21 cellular contexts compared by ENCODE assay signal in the genomic region with DNA sequence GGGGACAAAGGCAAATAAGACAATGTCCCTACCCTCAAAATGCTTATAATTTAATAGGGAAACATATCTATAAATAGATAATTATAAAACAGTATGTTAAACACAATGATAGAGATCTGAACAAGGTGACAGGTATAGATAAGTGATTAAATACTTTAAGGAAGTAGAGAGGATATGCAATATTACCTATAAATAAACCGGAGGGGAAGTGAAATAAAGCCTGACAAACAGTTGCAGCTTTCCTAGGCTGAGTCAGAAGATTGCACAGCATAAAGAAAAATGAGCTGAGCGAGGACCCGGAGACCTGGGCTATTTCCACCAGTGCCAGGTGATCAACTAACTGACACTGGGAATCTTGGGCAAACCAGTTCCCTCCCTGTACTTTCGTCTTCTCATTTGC. TPM values are rescaled to one million over a fixed set of nuclear protein-coding genes. Genes with fewer than 3 reads are reported as not detected.
"Had no signal": no experiment of that assay in that cellular context is flagged by ENCODE, and none has a peak within 500 bp of the region (broad histone marks: within the 10 kb centered on the region; RNA-seq: fewer than 3 reads in every experiment).

No MANE protein-coding gene starts in this region.

- H3K27me3 ChIP-seq: pancreas, right lobe of liver, upper lobe of right lung had no signal

- H3K27ac Mint-ChIP-seq: activated naive CD8-positive, alpha-beta T cell treated with anti-CD3 and anti-CD28 coated beads for 36 hours; dendritic cell treated with granulocyte-macrophage colony-stimulating factor and Interleukin-4, amounts not matched to agents 40 ng/mL and 50 ng/mL, for 4 days; stimulated activated effector memory CD8-positive, alpha-beta T cell treated with anti-CD3 and anti-CD28 coated beads, Interleukin-12 subunit alpha, Interleukin-12 subunit beta, amount 100 ng/mL, for 72 hours had no signal

- H3K4me1 ChIP-seq: right lobe of liver had no signal

- H3K4me3 Mint-ChIP-seq: activated naive CD8-positive, alpha-beta T cell treated with anti-CD3 and anti-CD28 coated beads for 36 hours; dendritic cell treated with granulocyte-macrophage colony-stimulating factor and Interleukin-4, amounts not matched to agents 40 ng/mL and 50 ng/mL, for 4 days; naive thymus-derived CD8-positive, alpha-beta T cell; stimulated activated effector memory CD8-positive, alpha-beta T cell treated with anti-CD3 and anti-CD28 coated beads, Interleukin-12 subunit alpha, Interleukin-12 subunit beta, amount 100 ng/mL, for 72 hours had no signal

- H3K36me3 Mint-ChIP-seq: activated naive CD8-positive, alpha-beta T cell treated with anti-CD3 and anti-CD28 coated beads for 36 hours; naive thymus-derived CD8-positive, alpha-beta T cell; stimulated activated effector memory CD8-positive, alpha-beta T cell treated with anti-CD3 and anti-CD28 coated beads, Interleukin-12 subunit alpha, Interleukin-12 subunit beta, amount 100 ng/mL, for 72 hours had no signal

- FAIRE-seq: endothelial cell of umbilical vein, pancreas, small intestine had no signal

- H3K36me3 ChIP-seq: cardiac muscle cell, esophagus squamous epithelium, pancreas, right lobe of liver, thoracic aorta, upper lobe of right lung had no signal

- H3K4me3 ChIP-seq: cardiac muscle cell, esophagus squamous epithelium, pancreas, right lobe of liver, thoracic aorta, upper lobe of right lung had no signal

- ATAC-seq: naive thymus-derived CD8-positive, alpha-beta T cell; pancreas; right lobe of liver; stimulated activated effector memory CD8-positive, alpha-beta T cell treated with anti-CD3 and anti-CD28 coated beads, Interleukin-12 subunit alpha, Interleukin-12 subunit beta, amount 100 ng/mL, for 72 hours; upper lobe of right lung had no signal

- H3K9me3 Mint-ChIP-seq: activated naive CD8-positive, alpha-beta T cell treated with anti-CD3 and anti-CD28 coated beads for 36 hours; dendritic cell treated with granulocyte-macrophage colony-stimulating factor and Interleukin-4, amounts not matched to agents 40 ng/mL and 50 ng/mL, for 4 days; naive thymus-derived CD8-positive, alpha-beta T cell; stimulated activated effector memory CD8-positive, alpha-beta T cell treated with anti-CD3 and anti-CD28 coated beads, Interleukin-12 subunit alpha, Interleukin-12 subunit beta, amount 100 ng/mL, for 72 hours had no signal

- H3K27ac ChIP-seq: cardiac muscle cell, esophagus squamous epithelium, pancreas, right lobe of liver, thoracic aorta, upper lobe of right lung had no signal

- H3K9me3 ChIP-seq: esophagus squamous epithelium, pancreas, right lobe of liver, thoracic aorta, upper lobe of right lung had no signal

- DNase-seq: activated CD4-positive, alpha-beta T cell treated with anti-CD3 and anti-CD28 coated beads, Interleukin-2, amount 50 U/mL, for 4 hours; activated CD4-positive, CD25-positive, alpha-beta regulatory T cell treated with anti-CD3 and anti-CD28 coated beads, Interleukin-2, amount 50 U/mL, for 72 hours; activated naive CD8-positive, alpha-beta T cell treated with anti-CD3 and anti-CD28 coated beads for 36 hours; amniotic stem cell; effector CD8-positive, alpha-beta T cell; esophagus squamous epithelium; naive thymus-derived CD8-positive, alpha-beta T cell; pancreas; right lobe of liver; small intestine; stimulated activated CD4-positive, alpha-beta T cell treated with anti-CD3 and anti-CD28 coated beads, Interleukin-4, amount 100 ng/mL, for 24 hours; upper lobe of right lung had no signal

RNA-seq across cellular contexts. Expression of gene MYBPHL, which starts 12.3 kb away (rescaled TPM):
- total RNA-seq: activated naive CD8-positive, alpha-beta T cell treated with anti-CD3 and anti-CD28 coated beads for 36 hours; cardiac muscle cell; chondrocyte; endothelial cell of umbilical vein; esophagus squamous epithelium; glomerular endothelial cell; lower leg skin; naive thymus-derived CD8-positive, alpha-beta T cell; pulmonary artery endothelial cell; right lobe of liver had no signal
- polyA plus RNA-seq: cardiac muscle cell; endothelial cell of umbilical vein; naive thymus-derived CD8-positive, alpha-beta T cell had no signal
